8 cellular contexts compared by ENCODE assay signal in genomic region chr4:112099701-112100289, GRCh38. TPM values are rescaled to one million over a fixed set of nuclear protein-coding genes. Genes with fewer than 3 reads are reported as not detected.
DNase-seq lines count a peak whose midpoint lies in the region; ATAC-seq and TF ChIP-seq lines count a peak whose summit lies in the region.

No MANE protein-coding gene starts in this region.

- TF ChIP-seq CTCF in GM20000 (IDR thresholded peaks at IDR 0.05; ENCODE audit: extremely low read depth, missing control alignments) (peak; percentile 11), OCI-LY3 (IDR thresholded peaks at IDR 0.05; ENCODE audit: low read depth, low read length) (peak; percentile 78)

- no peaks in the 10 kb centered on the region for H3K9me3 Mint-ChIP-seq in memory B cell

- peaks cover 5% of the 10 kb centered on the region for H3K27me3 Mint-ChIP-seq in memory B cell

- no peaks in the 10 kb centered on the region for H3K36me3 Mint-ChIP-seq in memory B cell

- no peaks in the 10 kb centered on the region for H3K9me3 ChIP-seq in OCI-LY3 (ENCODE audit: insufficient read depth, low read length)
- no peaks in the 10 kb centered on the region for H3K9me3 ChIP-seq in MG63

- peak; percentile 0 for DNase-seq in DMS79 (lab: John Stamatoyannopoulos, UW)
- DNase-seq in GM20000 (ENCODE audit: low spot score) = peak; percentile 55
- peak; percentile 67 to 72 for DNase-seq in dermis microvascular lymphatic vessel endothelial cell (ENCODE audit: low read depth in 2 of 2)
- peak in 1 of 2 donors; percentile 9 for DNase-seq in memory B cell (ENCODE audit: low spot score in 2 of 2)
- DNase-seq in MG63 = no peak
- DNase-seq in activated CD4-positive, alpha-beta T cell treated with anti-CD3 and anti-CD28 coated beads for 1 hour = no peak

- H3K27me3 ChIP-seq in OCI-LY3 (ENCODE audit: low read depth, low read length) (no peaks in the 10 kb centered on the region), MG63 (no peaks in the 10 kb centered on the region)

- H3K4me1 Mint-ChIP-seq in memory B cell = peaks cover 3% of the 10 kb centered on the region

- no peak overlapping the region for H3K4me3 Mint-ChIP-seq in memory B cell

- peak; percentile 74 for ATAC-seq in HG03565 (IDR thresholded peaks at IDR 0.05; ENCODE audit: unreplicated experiment)
- ATAC-seq in memory B cell (ENCODE audit: low read depth) = peak; percentile 55

- no peaks in the 10 kb centered on the region for H3K79me2 ChIP-seq in OCI-LY3 (ENCODE audit: low read length)

- no peak overlapping the region for H3K27ac Mint-ChIP-seq in memory B cell

- peak overlapping the region; percentile 16 for H3K4me2 ChIP-seq in OCI-LY3 (ENCODE audit: low read length)

- no peak overlapping the region for H3K9ac ChIP-seq in OCI-LY3 (ENCODE audit: low read length)

- H2AFZ ChIP-seq in OCI-LY3 (ENCODE audit: low read depth, low read length) = no peak overlapping the region; the same call in 1 of the 2 replicates

- H4K20me1 ChIP-seq in OCI-LY3 (ENCODE audit: insufficient read depth, low read length) = no peaks in the 10 kb centered on the region

- H3K4me3 ChIP-seq in OCI-LY3 (ENCODE audit: low read length) (no peak overlapping the region), MG63 (no peak overlapping the region)

- H3K4me1 ChIP-seq in OCI-LY3 (ENCODE audit: low read length) = peaks cover 14% of the 10 kb centered on the region

- no peak overlapping the region for H3K27ac ChIP-seq in OCI-LY3 (ENCODE audit: low read length)

- no peaks in the 10 kb centered on the region for H3K36me3 ChIP-seq in OCI-LY3 (replicated peaks; ENCODE audit: low read depth, low read length)
- H3K36me3 ChIP-seq in MG63 = no peaks in the 10 kb centered on the region

RNA-seq across cellular contexts. Expression of gene FAM241A, which starts 45.5 kb away (rescaled TPM):
- 9.0 and 10.3 TPM in 2 replicates for total RNA-seq in dermis microvascular lymphatic vessel endothelial cell
- total RNA-seq in MG63 (2014; rRNA removed; shearing (Covaris generic); ENCODE audit: low replicate concordance) = 1.2 and 3.7 TPM in 2 replicates

Comparison
In these comparisons a context has a peak if more than half of its experiments do, and no peak if none do; other contexts are left out.
1. DNase-seq: peak in DMS79 (single experiment), GM20000 (single experiment) and dermis microvascular lymphatic vessel endothelial cell (2 of 2); none in MG63 (single experiment) and activated CD4-positive, alpha-beta T cell treated with anti-CD3 and anti-CD28 coated beads for 1 hour (single experiment).